8 cellular contexts compared by ENCODE assay signal in genomic region chr3:59607628-59608027, GRCh38.
DNase-seq lines count a peak whose midpoint lies in the region; ATAC-seq and TF ChIP-seq lines count a peak whose summit lies in the region.

No MANE protein-coding gene starts in this region.

- H3K9me3 ChIP-seq in heart left ventricle = no peaks in the 10 kb centered on the region

- no peaks in the 10 kb centered on the region for H3K27me3 ChIP-seq in heart left ventricle

- peak overlapping the region in 5 of 12 donors; percentile 15 to 85 (median 72) for H3K27ac ChIP-seq in heart left ventricle

- intact Hi-C loops in heart left ventricle (cut with DNase I) = no loop called here

- 17 to 43% (median 27%) methylated on average over 1 of the region's 1 CpG for WGBS in heart left ventricle, 4 donors

- TF ChIP-seq CTCF in heart left ventricle (IDR thresholded peaks at IDR 0.05) = peak in 10 of 12 donors; percentile 10 to 46 (median 18)

- peak; percentile 3 to 32 for DNase-seq in NCI-H524 (lab: John Stamatoyannopoulos, UW)
- no peak for DNase-seq in NCI-H524 treated with DMSO at 0.1 percent for 48 hours (lab: John Stamatoyannopoulos, UW)
- peak; percentile 16 for DNase-seq in SK-N-DZ (ENCODE audit: low spot score)
- no peak for DNase-seq in heart left ventricle
- DNase-seq in stromal cell of bone marrow (ENCODE audit: low read depth) = peak; percentile 22
- DNase-seq in NCI-H226 = no peak
- no peak for DNase-seq in T1000 (lab: John Stamatoyannopoulos, UW)
- no peak for DNase-seq in NCI-H1417 (lab: John Stamatoyannopoulos, UW)

- H3K4me3 ChIP-seq in heart left ventricle = no peak overlapping the region

- H3K4me1 ChIP-seq in heart left ventricle = peaks cover 0 to 22% (median 6%) of the 10 kb centered on the region in 12 donors

- peak in 3 of 4 donors; percentile 8 to 29 (median 25) for ATAC-seq in heart left ventricle

- TF ChIP-seq POLR2A in heart left ventricle (IDR thresholded peaks at IDR 0.05) = no peak

- H3K36me3 ChIP-seq in heart left ventricle = no peaks in the 10 kb centered on the region

Comparison
In these comparisons a context has a peak if more than half of its experiments do, and no peak if none do; other contexts are left out.
1. DNase-seq: peak in NCI-H524 (2 of 2), SK-N-DZ (single experiment) and stromal cell of bone marrow (single experiment); none in NCI-H524 treated with DMSO at 0.1 percent for 48 hours (single experiment), heart left ventricle (0 of 5), NCI-H226 (single experiment), T1000 (single experiment) and NCI-H1417 (0 of 3).